1 cellular context compared by ENCODE assay signal in the genomic region with DNA sequence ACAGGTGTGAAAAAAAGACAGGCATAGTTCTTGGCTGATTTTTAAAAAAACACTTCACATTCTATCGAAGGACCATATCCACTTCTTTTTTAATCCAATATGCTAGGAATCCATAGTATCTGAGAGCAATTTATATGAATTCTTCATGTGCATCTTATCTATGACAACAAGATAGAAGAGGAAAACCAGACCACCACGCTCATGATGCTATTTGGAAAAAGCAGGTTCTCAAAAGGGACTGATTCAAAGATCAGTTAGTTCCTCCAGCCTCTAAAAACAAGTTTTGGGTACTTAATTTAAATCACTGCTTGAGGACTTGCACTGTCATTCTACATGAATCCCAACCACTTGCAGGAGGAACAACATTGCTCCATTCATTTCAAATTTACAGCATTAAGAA.
TF ChIP-seq lines count a peak whose summit lies in the region.

No MANE protein-coding gene starts in this region.

TF ChIP-seq in GM12878, 131 proteins besides CTCF, POLR2A, EP300 and RAD21:
- TF ChIP-seq, protein P1, sequence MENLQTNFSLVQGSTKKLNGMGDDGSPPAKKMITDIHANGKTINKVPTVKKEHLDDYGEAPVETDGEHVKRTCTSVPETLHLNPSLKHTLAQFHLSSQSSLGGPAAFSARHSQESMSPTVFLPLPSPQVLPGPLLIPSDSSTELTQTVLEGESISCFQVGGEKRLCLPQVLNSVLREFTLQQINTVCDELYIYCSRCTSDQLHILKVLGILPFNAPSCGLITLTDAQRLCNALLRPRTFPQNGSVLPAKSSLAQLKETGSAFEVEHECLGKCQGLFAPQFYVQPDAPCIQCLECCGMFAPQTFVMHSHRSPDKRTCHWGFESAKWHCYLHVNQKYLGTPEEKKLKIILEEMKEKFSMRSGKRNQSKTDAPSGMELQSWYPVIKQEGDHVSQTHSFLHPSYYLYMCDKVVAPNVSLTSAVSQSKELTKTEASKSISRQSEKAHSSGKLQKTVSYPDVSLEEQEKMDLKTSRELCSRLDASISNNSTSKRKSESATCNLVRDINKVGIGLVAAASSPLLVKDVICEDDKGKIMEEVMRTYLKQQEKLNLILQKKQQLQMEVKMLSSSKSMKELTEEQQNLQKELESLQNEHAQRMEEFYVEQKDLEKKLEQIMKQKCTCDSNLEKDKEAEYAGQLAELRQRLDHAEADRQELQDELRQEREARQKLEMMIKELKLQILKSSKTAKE (IDR thresholded peaks at IDR 0.05; ENCODE audit: low read depth, poor library complexity, severe bottlenecking), result peak; percentile 7
- TF ChIP-seq BMI1 (IDR thresholded peaks at IDR 0.05; ENCODE audit: borderline replicate concordance) (no peak), IKZF1 (conservative IDR thresholded peaks at IDR 0.05) (no peak)
